In the genomic region with DNA sequence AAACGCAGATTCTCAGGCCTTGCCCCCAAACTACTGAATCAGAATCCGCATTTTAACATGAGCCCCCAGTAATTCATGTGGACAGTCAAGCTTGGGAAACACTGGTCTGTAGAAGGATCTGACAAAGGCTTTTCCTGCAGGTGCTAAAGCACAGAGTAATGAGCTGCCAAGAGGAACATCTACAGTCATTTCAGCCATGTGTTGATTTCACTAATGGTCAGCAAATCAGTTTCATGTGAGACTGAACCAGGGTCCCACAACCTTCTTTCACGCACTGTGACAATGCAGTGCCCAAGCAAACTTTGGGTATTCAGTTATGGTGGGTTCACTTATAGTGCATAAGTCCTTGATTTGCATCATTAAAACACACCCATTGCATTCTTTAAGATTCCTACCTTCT, we compare ENCODE assay signal across 33 cellular contexts.
"Had no signal": no experiment of that assay in that cellular context is flagged by ENCODE, and none has a peak within 500 bp of the region (broad histone marks: within the 10 kb centered on the region; RNA-seq: fewer than 3 reads in every experiment).

No MANE protein-coding gene starts in this region.

- H3K9me3 ChIP-seq: Peyer's patch, SJSA1 had no signal

- DNase-seq: activated CD4-positive, alpha-beta T cell treated with anti-CD3 and anti-CD28 coated beads, Interleukin-2, amount 10 ng/mL, durations not matched to agents 24 days and 14 days; activated CD4-positive, alpha-beta T cell treated with anti-CD3 and anti-CD28 coated beads, Interleukin-2, amount 50 U/mL, for 4 hours; activated CD8-positive, alpha-beta T cell treated with anti-CD3 and anti-CD28 coated beads for 36 hours; activated effector memory CD4-positive, alpha-beta T cell treated with anti-CD3 and anti-CD28 coated beads, Interleukin-2, amount 50 U/mL, for 16 hours; activated naive CD4-positive, alpha-beta T cell; activated naive CD4-positive, alpha-beta T cell treated with anti-CD3 and anti-CD28 coated beads, Interleukin-2, amount 50 U/mL, for 16 hours; activated naive CD8-positive, alpha-beta T cell treated with anti-CD3 and anti-CD28 coated beads for 36 hours; activated T-cell treated with anti-CD3 and anti-CD28 coated beads, Interleukin-2, amount 50 U/mL, for 1 hour; activated T-cell treated with anti-CD3 and anti-CD28 coated beads, Interleukin-2, amount 50 U/mL, for 72 hours; amniotic stem cell; aorta; brain microvascular endothelial cell; central memory CD4-positive, alpha-beta T cell; MV-4-11; NCI-H1092; NCI-H1436 treated with DMSO at 0.1 percent for 48 hours; NCI-H1694 treated with DMSO at 0.1 percent for 48 hours; NCI-H2029; NCI-H510A; NCI-H526 treated with DMSO at 0.1 percent for 48 hours; NCI-H774; NK-92 treated with Interleukin-12 subunit alpha and Interleukin-12 subunit beta, amount 100 ng/mL, for 24 hours; PC-3; Peyer's patch; SHP77 treated with DMSO at 0.1 percent for 48 hours; SW 1271; T-helper 1 cell; T-helper 2 cell; T-helper 9 cell had no signal

- FAIRE-seq: colon, TTC549 had no signal

- H3K4me3 ChIP-seq: Peyer's patch, SJSA1 had no signal

- H3K27me3 ChIP-seq: brain microvascular endothelial cell, Peyer's patch, SJSA1 had no signal

- ATAC-seq: activated CD8-positive, alpha-beta T cell treated with anti-CD3 and anti-CD28 coated beads for 36 hours; activated T-cell treated with anti-CD3 and anti-CD28 coated beads, Interleukin-2, amount 50 U/mL, for 72 hours; activated T-helper 17 cell treated with anti-CD3 and anti-CD28 coated beads, Interleukin-2, amount 50 U/mL, for 72 hours; PC-3 had no signal

- H3K27ac ChIP-seq: brain microvascular endothelial cell, Peyer's patch, SJSA1 had no signal

- H3K36me3 ChIP-seq: brain microvascular endothelial cell, Peyer's patch, SJSA1 had no signal

- H3K4me1 ChIP-seq: Peyer's patch, SJSA1 had no signal
